In genomic region chr16:11871193-11871592, GRCh38 we compare ENCODE assay signal across 11 cellular contexts. TPM values are rescaled to one million over a fixed set of nuclear protein-coding genes. Genes with fewer than 3 reads are reported as not detected.
DNase-seq lines count a peak whose midpoint lies in the region; ATAC-seq, FAIRE-seq and TF ChIP-seq lines count a peak whose summit lies in the region.
"Had no signal": no experiment of that assay in that cellular context is flagged by ENCODE, and none has a peak within 500 bp of the region (broad histone marks: within the 10 kb centered on the region; RNA-seq: fewer than 3 reads in every experiment).

No MANE protein-coding gene starts in this region.

- H3K4me3 ChIP-seq in LNCaP clone FGC (ENCODE audit: low read depth, low read length) (no peak overlapping the region), lung (no peak overlapping the region)
- H3K4me3 ChIP-seq: upper lobe of left lung had no signal

- H3K27ac ChIP-seq in lung (ENCODE audit: low read depth in 1 of 2, low read length in 1 of 2), result no peak overlapping the region
- H3K27ac ChIP-seq: upper lobe of left lung, VCaP had no signal

- no peaks in the 10 kb centered on the region for H3K4me1 ChIP-seq in lung (ENCODE audit: control insufficient read depth in 2 of 2, insufficient read depth in 2 of 2, low read length in 2 of 2)

- no peaks in the 10 kb centered on the region for H3K9me3 ChIP-seq in lung (ENCODE audit: control insufficient read depth in 2 of 2, insufficient read depth in 1 of 2, low read length in 1 of 2)
- H3K9me3 ChIP-seq: upper lobe of left lung had no signal

- no peak for FAIRE-seq in D721Med (lab: Jason Lieb, UNC)

- WGBS in lung, 2 donors, result 39 to 53% methylated on average over 7 of the region's 7 CpGs

- peaks cover 11 to 20% of the 10 kb centered on the region in 2 donors for H3K36me3 ChIP-seq in lung (ENCODE audit: control insufficient read depth in 2 of 2, insufficient read depth in 2 of 2, low read length in 2 of 2)

- ATAC-seq in lung (ENCODE audit: insufficient read depth, low FRiP score) (no peak), HG03460 (IDR thresholded peaks at IDR 0.05; ENCODE audit: unreplicated experiment) (no peak), HG03175 (IDR thresholded peaks at IDR 0.05; ENCODE audit: unreplicated experiment) (no peak)
- ATAC-seq: left lobe of liver had no signal

- no peak for DNase-seq in D721Med (ENCODE audit: insufficient read length, low spot score)
- DNase-seq in LNCaP clone FGC (ENCODE audit: low read depth), result no peak
- peak; percentile 53 for DNase-seq in cerebellar cortex (ENCODE audit: low spot score)
- DNase-seq in lung (ENCODE audit: low spot score), result peak; percentile 37
- DNase-seq in T-helper 1 cell, result no peak
- DNase-seq in activated CD8-positive, alpha-beta memory T cell treated with anti-CD3 and anti-CD28 coated beads, Interleukin-2, amount 50 U/mL, for 4 hours, result no peak

- no peaks in the 10 kb centered on the region for H3K27me3 ChIP-seq in lung (ENCODE audit: control insufficient read depth, insufficient read depth)
- H3K27me3 ChIP-seq: upper lobe of left lung had no signal

- TF ChIP-seq CTCF in D721Med (IDR thresholded peaks at IDR 0.05; ENCODE audit: insufficient read depth, missing control alignments), result peak; percentile 12
- TF ChIP-seq CTCF in LNCaP clone FGC (IDR thresholded peaks at IDR 0.05; ENCODE audit: control insufficient read depth, extremely low read depth, insufficient read depth), result 0 out of 2 replicates have a peak, but pooled peaks have one; percentile 14
- TF ChIP-seq CTCF in lung (IDR thresholded peaks at IDR 0.05; ENCODE audit: control extremely low read depth, extremely low read depth), result no peak

RNA-seq across cellular contexts. Expression of gene RSL1D1, which starts 19.9 kb away (rescaled TPM):
- 100 to 1,000 TPM in 1 of 2 donors, 10 to 100 TPM in 1; 99.9 to 206 TPM for total RNA-seq in lung
- 10 to 100 TPM; 68.5 to 79.9 TPM for polyA plus RNA-seq in lung

RNA-seq across cellular contexts. Expression of gene GSPT1, which starts 44.6 kb away (rescaled TPM):
- total RNA-seq in lung, result 100 to 1,000 TPM; 106 to 116 TPM
- 10 to 100 TPM; 27.2 to 61.7 TPM for polyA plus RNA-seq in lung

Comparison
In these comparisons a context has a peak if more than half of its experiments do, and no peak if none do; other contexts are left out.
1. DNase-seq: peak in cerebellar cortex (single experiment) and lung (single experiment); none in D721Med (single experiment), LNCaP clone FGC (single experiment), T-helper 1 cell (0 of 5) and activated CD8-positive, alpha-beta memory T cell treated with anti-CD3 and anti-CD28 coated beads, Interleukin-2, amount 50 U/mL, for 4 hours (single experiment).